ENCODE assay signal across 17 cellular contexts in the genomic region with DNA sequence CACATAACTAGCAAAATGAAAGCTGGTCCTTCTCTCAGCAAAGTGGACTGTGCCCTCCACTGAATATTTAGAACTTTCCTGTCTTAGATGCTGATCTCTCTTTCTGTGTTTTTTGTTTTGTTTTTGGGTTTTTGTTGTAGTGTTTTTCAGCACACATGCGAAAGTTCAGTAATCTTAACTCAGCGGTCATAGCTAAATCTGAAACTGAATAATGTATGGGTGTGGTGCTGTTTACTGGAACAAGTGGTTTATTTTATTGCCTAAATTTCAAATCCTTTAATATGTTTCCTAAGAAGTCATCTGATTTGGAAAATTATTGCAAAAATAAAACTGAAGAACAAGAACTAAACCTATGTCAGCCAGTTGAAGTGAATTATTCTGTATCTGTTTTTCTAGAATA.
"Had no signal": no experiment of that assay in that cellular context is flagged by ENCODE, and none has a peak within 500 bp of the region (broad histone marks: within the 10 kb centered on the region; RNA-seq: fewer than 3 reads in every experiment).

No MANE protein-coding gene starts in this region.

- H3K9me3 Mint-ChIP-seq: activated CD8-positive, alpha-beta T cell treated with anti-CD3 and anti-CD28 coated beads for 36 hours; nephron progenitor cell had no signal

- H3K27me3 ChIP-seq: tibial nerve, uterus had no signal

- ATAC-seq: activated CD8-positive, alpha-beta T cell treated with anti-CD3 and anti-CD28 coated beads for 36 hours; activated T-cell treated with anti-CD3 and anti-CD28 coated beads, Interleukin-2, amount 50 U/mL, for 4 hours; sciatic nerve; stimulated activated memory B cell treated with anti-CD40 and anti-IgM and Interleukin-4, amounts not matched to agents 10 μg/mL and 1 μg/mL and 100 μg/mL, for 72 hours had no signal

- H3K4me3 Mint-ChIP-seq: activated B cell treated with CpG ODN at 0.5 μM for 24 hours; activated CD8-positive, alpha-beta T cell treated with anti-CD3 and anti-CD28 coated beads for 36 hours; activated naive CD4-positive, alpha-beta T cell treated with anti-CD3 and anti-CD28 coated beads, Interleukin-2, amount 50 U/mL, for 24 hours; activated T-cell treated with anti-CD3 and anti-CD28 coated beads, Interleukin-2, amount 50 U/mL, for 4 hours; brain; nephron progenitor cell; stimulated activated memory B cell treated with anti-CD40 and anti-IgM and Interleukin-4, amounts not matched to agents 10 μg/mL and 1 μg/mL and 100 μg/mL, for 72 hours had no signal

- H3K27me3 Mint-ChIP-seq: activated B cell treated with CpG ODN at 0.5 μM for 24 hours; activated CD8-positive, alpha-beta T cell treated with anti-CD3 and anti-CD28 coated beads for 36 hours; activated naive CD4-positive, alpha-beta T cell treated with anti-CD3 and anti-CD28 coated beads, Interleukin-2, amount 50 U/mL, for 24 hours; stimulated activated memory B cell treated with anti-CD40 and anti-IgM and Interleukin-4, amounts not matched to agents 10 μg/mL and 1 μg/mL and 100 μg/mL, for 72 hours had no signal

- H3K9me3 ChIP-seq: tibial nerve, uterus had no signal

- H3K4me1 Mint-ChIP-seq: activated B cell treated with CpG ODN at 0.5 μM for 24 hours; activated naive CD4-positive, alpha-beta T cell treated with anti-CD3 and anti-CD28 coated beads, Interleukin-2, amount 50 U/mL, for 24 hours; stimulated activated memory B cell treated with anti-CD40 and anti-IgM and Interleukin-4, amounts not matched to agents 10 μg/mL and 1 μg/mL and 100 μg/mL, for 72 hours had no signal

- H3K36me3 Mint-ChIP-seq: activated naive CD4-positive, alpha-beta T cell treated with anti-CD3 and anti-CD28 coated beads, Interleukin-2, amount 50 U/mL, for 24 hours; brain; stimulated activated memory B cell treated with anti-CD40 and anti-IgM and Interleukin-4, amounts not matched to agents 10 μg/mL and 1 μg/mL and 100 μg/mL, for 72 hours had no signal

- H3K27ac Mint-ChIP-seq: activated B cell treated with CpG ODN at 0.5 μM for 24 hours; activated CD8-positive, alpha-beta T cell treated with anti-CD3 and anti-CD28 coated beads for 36 hours; activated naive CD4-positive, alpha-beta T cell treated with anti-CD3 and anti-CD28 coated beads, Interleukin-2, amount 50 U/mL, for 24 hours; stimulated activated memory B cell treated with anti-CD40 and anti-IgM and Interleukin-4, amounts not matched to agents 10 μg/mL and 1 μg/mL and 100 μg/mL, for 72 hours had no signal

- DNase-seq: activated B cell treated with CpG ODN at 0.5 μM for 24 hours; activated CD4-positive, alpha-beta T cell treated with anti-CD3 and anti-CD28 coated beads for 48 hours; activated CD8-positive, alpha-beta T cell treated with anti-CD3 and anti-CD28 coated beads for 36 hours; activated effector memory CD4-positive, alpha-beta T cell treated with anti-CD3 and anti-CD28 coated beads, Interleukin-2, amount 50 U/mL, for 16 hours; activated T-cell treated with anti-CD3 and anti-CD28 coated beads, Interleukin-2, amount 50 U/mL, for 4 hours; amniotic stem cell; effector memory CD4-positive, alpha-beta T cell; glutamatergic neuron; hypothalamus; nephron progenitor cell; T-helper 2 cell; uterus had no signal
